15 cellular contexts compared by ENCODE assay signal in genomic region chr2:220220009-220220408, GRCh38.
"Had no signal": no experiment of that assay in that cellular context is flagged by ENCODE, and none has a peak within 500 bp of the region (broad histone marks: within the 10 kb centered on the region; RNA-seq: fewer than 3 reads in every experiment).

No MANE protein-coding gene starts in this region.

- H3K4me1 ChIP-seq: esophagus muscularis mucosa, thyroid gland, upper lobe of left lung, uterus had no signal

- H3K27me3 ChIP-seq: hepatocyte, thyroid gland, upper lobe of left lung, uterus had no signal

- DNase-seq: effector memory CD4-positive, alpha-beta T cell; foreskin fibroblast; head of caudate nucleus; kidney glomerular epithelial cell; naive thymus-derived CD4-positive, alpha-beta T cell; nephron progenitor cell; right cardiac atrium; stimulated activated CD4-positive, alpha-beta T cell treated with anti-CD3 and anti-CD28 coated beads, Interleukin-2, amount 100 ng/mL, for 48 hours; stimulated activated naive CD4-positive, alpha-beta T cell treated with Interleukin-2 at 50 U/mL for 16 hours; thyroid gland; upper lobe of left lung; uterus had no signal

- H3K4me3 Mint-ChIP-seq: naive thymus-derived CD4-positive, alpha-beta T cell; nephron progenitor cell had no signal

- H3K4me2 ChIP-seq: hepatocyte, smooth muscle cell had no signal

- H3K36me3 Mint-ChIP-seq: naive thymus-derived CD4-positive, alpha-beta T cell had no signal

- H3K4me1 Mint-ChIP-seq: naive thymus-derived CD4-positive, alpha-beta T cell had no signal

- H3K9me3 ChIP-seq: esophagus muscularis mucosa, thyroid gland, upper lobe of left lung, uterus had no signal

- H3K9me3 Mint-ChIP-seq: nephron progenitor cell had no signal

- H3K27ac ChIP-seq: esophagus muscularis mucosa, hepatocyte, thyroid gland, upper lobe of left lung, uterus had no signal

- H3K4me3 ChIP-seq: esophagus muscularis mucosa, hepatocyte, smooth muscle cell, thyroid gland, upper lobe of left lung, uterus had no signal

- H3K27ac Mint-ChIP-seq: naive thymus-derived CD4-positive, alpha-beta T cell; nephron progenitor cell had no signal

- H3K36me3 ChIP-seq: esophagus muscularis mucosa, thyroid gland, upper lobe of left lung, uterus had no signal

- H2AFZ ChIP-seq: hepatocyte had no signal

- H3K79me2 ChIP-seq: hepatocyte had no signal
